8 cellular contexts compared by ENCODE assay signal in the genomic region with DNA sequence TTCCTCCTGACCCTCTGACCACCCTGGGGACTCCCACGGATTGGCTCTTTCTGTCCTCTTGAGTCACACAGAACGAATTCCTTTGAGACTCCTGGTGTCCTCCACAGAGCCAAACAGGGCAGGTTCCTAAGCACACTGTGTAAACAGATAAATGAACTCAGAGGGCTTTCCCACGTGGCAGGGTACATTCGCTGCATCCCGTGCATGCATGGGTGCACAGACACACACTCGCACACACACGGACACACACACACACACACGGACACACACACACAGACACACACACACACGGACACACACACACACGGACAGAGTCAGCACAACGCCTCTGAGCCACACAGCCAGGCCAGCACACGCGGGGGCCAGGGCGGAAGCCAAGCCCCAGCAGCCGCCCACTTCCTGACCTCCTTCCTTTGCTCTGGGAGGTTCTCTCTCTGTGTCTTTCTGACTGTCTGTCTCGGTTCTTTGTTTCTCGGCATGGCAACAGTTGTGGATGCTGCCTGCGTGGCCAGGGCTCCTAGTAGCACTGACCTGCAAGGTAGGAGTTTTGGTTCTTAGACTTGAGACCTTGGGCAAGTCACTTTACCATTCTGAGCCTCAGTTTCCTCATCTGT. TPM values are rescaled to one million over a fixed set of nuclear protein-coding genes. Genes with fewer than 3 reads are reported as not detected.
DNase-seq lines count a peak whose midpoint lies in the region; ATAC-seq, FAIRE-seq and TF ChIP-seq lines count a peak whose summit lies in the region.

No MANE protein-coding gene starts in this region.

- no peak for TF ChIP-seq POLR2A in HepG2 (IDR thresholded peaks at IDR 0.05; ENCODE audit: insufficient read depth in 1 of 2, low read depth in 2 of 2, low read length in 2 of 2)

- H3K4me3 ChIP-seq in AG04450 (ENCODE audit: low read depth, low read length) (peak overlapping the region; percentile 46), SU-DHL-6 (ENCODE audit: insufficient read depth, low read length, poor library complexity, severe bottlenecking) (peak overlapping the region; percentile 64), adipocyte (ENCODE audit: low read length) (peak overlapping the region; percentile 79), HepG2 (replicated peaks in 1 of 3; ENCODE audit: insufficient read depth in 1 of 3, low read depth in 2 of 3, low read length in 3 of 3) (no peak overlapping the region; a peak in 1 of 6 replicates)

- H3K79me2 ChIP-seq in SU-DHL-6 (ENCODE audit: insufficient read depth, low read length) (peaks cover 50% of the 10 kb centered on the region), HepG2 (ENCODE audit: insufficient read depth, low read length) (no peaks in the 10 kb centered on the region)

- TF ChIP-seq RAD21 in HepG2 (CRISPR knock-in tag; IDR thresholded peaks at IDR 0.05): no peak

- no peaks in the 10 kb centered on the region for H3K36me3 ChIP-seq in SU-DHL-6 (ENCODE audit: low read length)
- H3K36me3 ChIP-seq in adipocyte (ENCODE audit: control insufficient read depth, insufficient read depth, low read length, severe bottlenecking): no peaks in the 10 kb centered on the region
- H3K36me3 ChIP-seq in HepG2 (replicated peaks in 1 of 2; ENCODE audit: control insufficient read depth in 1 of 2, insufficient read depth in 2 of 2, low read length in 2 of 2): no peaks in the 10 kb centered on the region

- POLR2A ChIA-PET in AG04450 (lab: Yijun Ruan, JAX) (no interaction called here), HepG2 (lab: Yijun Ruan, JAX) (no interaction called here)

- ATAC-seq in GM19025 (IDR thresholded peaks at IDR 0.05; ENCODE audit: low read depth, unreplicated experiment): peak; percentile 53
- peak; percentile 72 for ATAC-seq in HG03159 (IDR thresholded peaks at IDR 0.05; ENCODE audit: unreplicated experiment)
- peak; percentile 57; the same call in 2 of the 3 replicates for ATAC-seq in HepG2

- H4K20me1 ChIP-seq in SU-DHL-6 (ENCODE audit: low read depth, low read length): no peaks in the 10 kb centered on the region
- no peaks in the 10 kb centered on the region for H4K20me1 ChIP-seq in HepG2 (ENCODE audit: insufficient read depth, low read length)

- H3K4me1 ChIP-seq in adipocyte (ENCODE audit: control insufficient read depth, insufficient read depth, low read length) (peaks cover 19% of the 10 kb centered on the region), HepG2 (ENCODE audit: insufficient read depth, low read length) (peaks cover 12% of the 10 kb centered on the region; the same call in 1 of the 2 replicates)

- H3K4me2 ChIP-seq in SU-DHL-6 (ENCODE audit: low read depth, low read length, poor library complexity, severe bottlenecking) (peak overlapping the region; percentile 79), HepG2 (ENCODE audit: low read depth, low read length) (no peak overlapping the region)

- H3K27ac ChIP-seq in AG04450 (ENCODE audit: low read depth, low read length) (no peak overlapping the region), SU-DHL-6 (ENCODE audit: low read depth, low read length) (peak overlapping the region; percentile 82), HepG2 (ENCODE audit: extremely low read length, insufficient read depth, low read length) (no peak overlapping the region)

- H3K27me3 ChIP-seq in AG04450 (ENCODE audit: control insufficient read depth, insufficient read depth, low read length) (no peaks in the 10 kb centered on the region), SU-DHL-6 (ENCODE audit: low read length) (no peaks in the 10 kb centered on the region), adipocyte (replicated peaks; ENCODE audit: control insufficient read depth, insufficient read depth, low read length) (no peaks in the 10 kb centered on the region), HepG2 (ENCODE audit: control insufficient read depth in 1 of 2, insufficient read depth in 2 of 2, low read length in 2 of 2) (no peaks in the 10 kb centered on the region; a peak in 1 of 5 replicates)

- H3K9ac ChIP-seq in SU-DHL-6 (ENCODE audit: low read length): peak overlapping the region; percentile 85
- peak overlapping the region; percentile 85 for H3K9ac ChIP-seq in adipocyte (ENCODE audit: low read length)
- no peak overlapping the region for H3K9ac ChIP-seq in HepG2 (ENCODE audit: insufficient read depth, low read depth, low read length)

- TF ChIP-seq EP300 in HepG2 (IDR thresholded peaks at IDR 0.05; ENCODE audit: low read depth in 2 of 2, low read length in 2 of 2) (no peak), HepG2 (CRISPR knock-in tag; IDR thresholded peaks at IDR 0.05; ENCODE audit: borderline replicate concordance) (no peak)

- H2AFZ ChIP-seq in SU-DHL-6 (ENCODE audit: low read depth, low read length, severe bottlenecking) (peak overlapping the region; percentile 46), HepG2 (ENCODE audit: low read length) (no peak overlapping the region)

- TF ChIP-seq CTCF in AG04450 (IDR thresholded peaks at IDR 0.05; ENCODE audit: low read depth, low read length) (no peak), SU-DHL-6 (IDR thresholded peaks at IDR 0.05; ENCODE audit: insufficient read depth, low read length, poor library complexity, severe bottlenecking) (no peak), HepG2 (CRISPR knock-in tag; IDR thresholded peaks at IDR 0.05) (no peak)

- DNase-seq in AG04450 (ENCODE audit: low read depth, low spot score) (no peak), adipocyte (ENCODE audit: low read depth) (no peak), HepG2 (ENCODE audit: low spot score) (peak; percentile 13), DMS153 treated with DMSO at 0.1 percent for 48 hours (lab: John Stamatoyannopoulos, UW; ENCODE audit: unreplicated experiment) (no peak)
- DNase-seq in stimulated activated CD4-positive, alpha-beta T cell treated with anti-CD3 and anti-CD28 coated beads, TNF-alpha, amount 100 ng/mL, for 4 hours (ENCODE audit: low read depth in 3 of 3): peak; percentile 40 to 49 (median 48)

- FAIRE-seq in HepG2 (lab: Jason Lieb, UNC): no peak

- no TSS peak for BruUV-seq in HepG2 (replicated peaks; lab: Mats Ljungman, UMichigan)

- H3K9me3 ChIP-seq in AG04450 (ENCODE audit: control insufficient read depth, insufficient read depth, low read length) (peaks cover 3% of the 10 kb centered on the region; the same call in 1 of the 2 replicates), SU-DHL-6 (ENCODE audit: insufficient read depth, low read length) (no peaks in the 10 kb centered on the region), adipocyte (ENCODE audit: control insufficient read depth, low read length) (no peaks in the 10 kb centered on the region), HepG2 (ENCODE audit: low read length) (no peaks in the 10 kb centered on the region)

- CTCF ChIA-PET in AG04450 (lab: Charles Lee): interaction anchor here (1.0 to 1.7 kb wide), 4 partner anchors 9 to 452 kb away, joined by 4 to 5 read pairs (median 4); no protein-coding TSS in a partner anchor
- CTCF ChIA-PET in HepG2 (lab: Yijun Ruan, JAX; ENCODE audit: low intra/inter-chr PET ratio, low total read pairs): no interaction called here

- intact Hi-C loops in HepG2 (cut with micrococcal nuclease; ENCODE audit: unreplicated experiment): no loop called here

- H3F3A ChIP-seq in SU-DHL-6 (ENCODE audit: insufficient read depth): no peaks in the 10 kb centered on the region

- WGBS in HepG2 (ENCODE audit: low lambda C conversion rate): 29% methylated on average over 13 of the region's 18 CpGs

- in situ Hi-C loops in HepG2 (cut with HindIII; ENCODE audit: extremely low pct_ligation_motif_present, low pct_unique_long_range_greater_than_20kb): no loop called here

- H3K9me2 ChIP-seq in SU-DHL-6 (replicated peaks; ENCODE audit: insufficient read depth, low read length): no peaks in the 10 kb centered on the region

TF ChIP-seq in HepG2, 621 proteins besides CTCF, POLR2A, EP300 and RAD21 (continues in another document):
- TF ChIP-seq HES4 (CRISPR knock-in tag; IDR thresholded peaks at IDR 0.05; ENCODE audit: borderline replicate concordance): no peak

RNA-seq across cellular contexts. Expression of a gene that starts 0.7 kb away (rescaled TPM):
- 1.1 TPM in 2 replicates for polyA plus RNA-seq in AG04450 (2011; rRNA removed)
- 0.74 and 0.83 TPM in 2 replicates for polyA minus RNA-seq in AG04450 (2011; rRNA and poly(A)+ RNA removed)
- total RNA-seq in HepG2 (2016; rRNA removed; fragmentation: Illumina TruSeq; extraction: Trizol): 0.20 TPM in 1 of 2 replicates, not detected in the other
- total RNA-seq in HepG2 (2016; cell fraction: cytosol; rRNA removed; fragmentation: Illumina TruSeq; extraction: Trizol; ENCODE audit: low read depth): not detected in 2 replicates
- total RNA-seq in HepG2 (2016; cell fraction: insoluble cytoplasmic fraction; rRNA removed; fragmentation: Illumina TruSeq; extraction: Trizol): 0.09 and 0.12 TPM in 2 replicates
- total RNA-seq in HepG2 (2016; cell fraction: membrane; rRNA removed; fragmentation: Illumina TruSeq; extraction: Trizol): not detected in 2 replicates
- total RNA-seq in HepG2 (2016; cell fraction: nucleus; rRNA removed; fragmentation: Illumina TruSeq; extraction: Trizol): 0.40 and 0.47 TPM in 2 replicates
- 0.09 and 0.16 TPM in 2 replicates for polyA plus RNA-seq in HepG2 (2011; rRNA removed)
- 0.03 and 0.04 TPM in 2 replicates for polyA plus RNA-seq in HepG2 (2011; cell fraction: cytosol; rRNA removed)
- polyA plus RNA-seq in HepG2 (2011; cell fraction: nucleus; rRNA removed): 0.17 and 0.29 TPM in 2 replicates
- 0.19 and 0.21 TPM in 2 replicates for polyA plus RNA-seq in HepG2 (2012)
- not detected in 2 replicates for polyA plus RNA-seq in HepG2 (2016; cell fraction: cytosol; fragmentation: Illumina TruSeq; extraction: Trizol; ENCODE audit: low read depth)
- not detected in 2 replicates for polyA plus RNA-seq in HepG2 (2016; cell fraction: insoluble cytoplasmic fraction; fragmentation: Illumina TruSeq; extraction: Trizol; ENCODE audit: low read depth)
- polyA plus RNA-seq in HepG2 (2016; cell fraction: membrane; fragmentation: Illumina TruSeq; extraction: Trizol; ENCODE audit: low read depth): not detected in 2 replicates
- 0.55 TPM in 1 of 2 replicates, not detected in the other for polyA plus RNA-seq in HepG2 (2016; cell fraction: nucleus; fragmentation: Illumina TruSeq; extraction: Trizol; ENCODE audit: insufficient read depth, low read depth)
- polyA minus RNA-seq in HepG2 (2011; rRNA and poly(A)+ RNA removed; ENCODE audit: low replicate concordance): 0.10 TPM in 1 of 2 replicates, not detected in the other
- polyA minus RNA-seq in HepG2 (2011; cell fraction: cytosol; rRNA and poly(A)+ RNA removed): not detected in 2 replicates
- 0.64 and 0.75 TPM in 2 replicates for polyA minus RNA-seq in HepG2 (2011; cell fraction: nucleus; rRNA and poly(A)+ RNA removed)

Comparison
In these comparisons a context has a peak if more than half of its experiments do, and no peak if none do; other contexts are left out.
1. DNase-seq: peak in HepG2 (single experiment) and stimulated activated CD4-positive, alpha-beta T cell treated with anti-CD3 and anti-CD28 coated beads, TNF-alpha, amount 100 ng/mL, for 4 hours (3 of 3); none in AG04450 (single experiment), adipocyte (single experiment) and DMS153 treated with DMSO at 0.1 percent for 48 hours (single experiment).
2. H3K4me3 ChIP-seq: peak in AG04450 (single experiment), SU-DHL-6 (single experiment) and adipocyte (single experiment); none in HepG2 (0 of 3).
3. Peak in every context shown above with its lines, with median percentiles within 50 percentile points of each other: ATAC-seq.